Comparison of ENCODE assay signal across 16 cellular contexts in genomic region chr18:64097497-64097896, GRCh38. TPM values are rescaled to one million over a fixed set of nuclear protein-coding genes. Genes with fewer than 3 reads are reported as not detected.
DNase-seq lines count a peak whose midpoint lies in the region; ATAC-seq and TF ChIP-seq lines count a peak whose summit lies in the region.
"Had no signal": no experiment of that assay in that cellular context is flagged by ENCODE, and none has a peak within 500 bp of the region (broad histone marks: within the 10 kb centered on the region; RNA-seq: fewer than 3 reads in every experiment).

No MANE protein-coding gene starts in this region.

- TF ChIP-seq CTCF in LNCAP (IDR thresholded peaks at IDR 0.05) (peak; percentile 15; the same call in 1 of the 2 replicates), choroid plexus epithelial cell (conservative IDR thresholded peaks at IDR 0.05; ENCODE audit: low read depth, low read length) (peak; percentile 58), mesothelial cell of epicardium (IDR thresholded peaks at IDR 0.05; ENCODE audit: unreplicated experiment) (peak; percentile 59)

- peaks cover 8% of the 10 kb centered on the region for H3K4me1 Mint-ChIP-seq in mesothelial cell of epicardium
- H3K4me1 Mint-ChIP-seq: activated CD8-positive, alpha-beta memory T cell treated with anti-CD3 and anti-CD28 coated beads, Interleukin-2, amount 10 ng/mL, durations not matched to agents 7 days and 5 days; activated naive CD8-positive, alpha-beta T cell treated with anti-CD3 and anti-CD28 coated beads, Interleukin-2, amount 10 ng/mL, durations not matched to agents 7 days and 5 days had no signal

- DNase-seq in NCI-H1092 treated with DMSO at 0.1 percent for 48 hours (lab: John Stamatoyannopoulos, UW) (peak; percentile 36), NCI-H1092 (lab: John Stamatoyannopoulos, UW) (no peak), choroid plexus epithelial cell (ENCODE audit: low read depth) (peak; percentile 65), mesothelial cell of epicardium (ENCODE audit: low spot score in 2 of 2, unreplicated experiment in 2 of 2) (no peak), mesendoderm (no peak)
- DNase-seq: activated CD8-positive, alpha-beta memory T cell treated with anti-CD3 and anti-CD28 coated beads, Interleukin-2, amount 10 ng/mL, durations not matched to agents 7 days and 5 days; activated naive CD8-positive, alpha-beta T cell treated with anti-CD3 and anti-CD28 coated beads, Interleukin-2, amount 10 ng/mL, durations not matched to agents 7 days and 5 days; hypothalamus; mesenchymal stem cell; NCI-H2107; pancreas; RPMI8226; uterus had no signal

- no peak overlapping the region for H3K27ac ChIP-seq in mesendoderm (ENCODE audit: low read depth, low read length)
- H3K27ac ChIP-seq: pancreas, uterus had no signal

- no peak overlapping the region for H2BK15ac ChIP-seq in mesendoderm (replicated peaks; ENCODE audit: low read depth)

- H3K4ac ChIP-seq in mesendoderm (ENCODE audit: low read depth, low read length) = no peak overlapping the region

- no peaks in the 10 kb centered on the region for H3K79me2 ChIP-seq in mesendoderm (ENCODE audit: control insufficient read depth, insufficient read depth, low read length)

- H4K8ac ChIP-seq in mesendoderm (ENCODE audit: low read depth, low read length) = no peak overlapping the region

- H3K4me2 ChIP-seq in mesendoderm (ENCODE audit: low read length) = no peak overlapping the region

- no peak overlapping the region for H3K9ac ChIP-seq in mesendoderm (ENCODE audit: low read length)

- H3K4me3 ChIP-seq in choroid plexus epithelial cell (ENCODE audit: low read depth, low read length) = no peak overlapping the region
- H3K4me3 ChIP-seq in mesendoderm (ENCODE audit: low read length) = no peak overlapping the region
- H3K4me3 ChIP-seq: pancreas, uterus had no signal

- H3K36me3 Mint-ChIP-seq in mesothelial cell of epicardium = no peaks in the 10 kb centered on the region
- H3K36me3 Mint-ChIP-seq: activated CD8-positive, alpha-beta memory T cell treated with anti-CD3 and anti-CD28 coated beads, Interleukin-2, amount 10 ng/mL, durations not matched to agents 7 days and 5 days; activated naive CD8-positive, alpha-beta T cell treated with anti-CD3 and anti-CD28 coated beads, Interleukin-2, amount 10 ng/mL, durations not matched to agents 7 days and 5 days had no signal

- H2AK5ac ChIP-seq in mesendoderm (ENCODE audit: low read length) = no peak overlapping the region

- no peak overlapping the region for H3K27ac Mint-ChIP-seq in mesothelial cell of epicardium
- H3K27ac Mint-ChIP-seq: activated CD8-positive, alpha-beta memory T cell treated with anti-CD3 and anti-CD28 coated beads, Interleukin-2, amount 10 ng/mL, durations not matched to agents 7 days and 5 days; activated naive CD8-positive, alpha-beta T cell treated with anti-CD3 and anti-CD28 coated beads, Interleukin-2, amount 10 ng/mL, durations not matched to agents 7 days and 5 days had no signal

- H2BK120ac ChIP-seq in mesendoderm (ENCODE audit: low read depth, low read length) = no peak overlapping the region

- H3K18ac ChIP-seq in mesendoderm (ENCODE audit: low read length) = no peak overlapping the region

- no peaks in the 10 kb centered on the region for H3K27me3 ChIP-seq in mesendoderm (ENCODE audit: insufficient read depth, low read length, poor library complexity)
- H3K27me3 ChIP-seq: pancreas, uterus had no signal

- no peaks in the 10 kb centered on the region for H3K4me1 ChIP-seq in mesendoderm (ENCODE audit: control insufficient read depth, low read depth, low read length)
- H3K4me1 ChIP-seq: pancreas, uterus had no signal

- ATAC-seq in GM19328 (IDR thresholded peaks at IDR 0.05; ENCODE audit: unreplicated experiment) = no peak
- no peak for ATAC-seq in HG02973 (IDR thresholded peaks at IDR 0.05; ENCODE audit: unreplicated experiment)
- ATAC-seq: activated CD8-positive, alpha-beta memory T cell treated with anti-CD3 and anti-CD28 coated beads, Interleukin-2, amount 10 ng/mL, durations not matched to agents 7 days and 5 days; pancreas had no signal

- no peak overlapping the region for H3K56ac ChIP-seq in mesendoderm (ENCODE audit: low read length)

- no peak overlapping the region for H4K5ac ChIP-seq in mesendoderm (ENCODE audit: low read length)

- H3K9me3 Mint-ChIP-seq in mesothelial cell of epicardium = no peaks in the 10 kb centered on the region
- H3K9me3 Mint-ChIP-seq: activated naive CD8-positive, alpha-beta T cell treated with anti-CD3 and anti-CD28 coated beads, Interleukin-2, amount 10 ng/mL, durations not matched to agents 7 days and 5 days had no signal

- WGBS in mesendoderm (ENCODE audit: extremely low coverage, insufficient coverage, low lambda C conversion rate) = no CpG with 5 or more reads among the region's 3 CpGs

- no peak overlapping the region for H3K23ac ChIP-seq in mesendoderm (ENCODE audit: low read length)

- no peak overlapping the region for H3K4me3 Mint-ChIP-seq in mesothelial cell of epicardium
- H3K4me3 Mint-ChIP-seq: activated CD8-positive, alpha-beta memory T cell treated with anti-CD3 and anti-CD28 coated beads, Interleukin-2, amount 10 ng/mL, durations not matched to agents 7 days and 5 days; activated naive CD8-positive, alpha-beta T cell treated with anti-CD3 and anti-CD28 coated beads, Interleukin-2, amount 10 ng/mL, durations not matched to agents 7 days and 5 days had no signal

- H3K27me3 Mint-ChIP-seq in mesothelial cell of epicardium (ENCODE audit: low read depth) = no peaks in the 10 kb centered on the region
- H3K27me3 Mint-ChIP-seq: activated CD8-positive, alpha-beta memory T cell treated with anti-CD3 and anti-CD28 coated beads, Interleukin-2, amount 10 ng/mL, durations not matched to agents 7 days and 5 days had no signal

- no peaks in the 10 kb centered on the region for H3K36me3 ChIP-seq in mesendoderm (ENCODE audit: control insufficient read depth, insufficient read depth, low read length)
- H3K36me3 ChIP-seq: pancreas, uterus had no signal

- H2BK5ac ChIP-seq in mesendoderm (ENCODE audit: low read length) = no peak overlapping the region

- no peaks in the 10 kb centered on the region for H3K79me1 ChIP-seq in mesendoderm (ENCODE audit: low read length)

RNA-seq across cellular contexts. Expression of gene LINC00305, which starts 51.4 kb away (rescaled TPM):
- not detected in 3 replicates for total RNA-seq in mesothelial cell of epicardium
- polyA plus RNA-seq in mesendoderm (2013, experiment 1 of 2) = not detected
- not detected for polyA plus RNA-seq in mesendoderm (2013, experiment 2 of 2)
- total RNA-seq: activated CD8-positive, alpha-beta memory T cell treated with anti-CD3 and anti-CD28 coated beads, Interleukin-2, amount 10 ng/mL, durations not matched to agents 7 days and 5 days; activated naive CD8-positive, alpha-beta T cell treated with anti-CD3 and anti-CD28 coated beads, Interleukin-2, amount 10 ng/mL, durations not matched to agents 7 days and 5 days; pancreas had no signal

Comparison
In these comparisons a context has a peak if more than half of its experiments do, and no peak if none do; other contexts are left out.
1. DNase-seq: peak in NCI-H1092 treated with DMSO at 0.1 percent for 48 hours (single experiment) and choroid plexus epithelial cell (single experiment); none in NCI-H1092 (single experiment), mesothelial cell of epicardium (0 of 2) and mesendoderm (single experiment).
2. Peak in every context shown above with its lines, with median percentiles within 50 percentile points of each other: CTCF ChIP-seq.